In genomic region chr5:134581241-134581981, GRCh38 we compare ENCODE assay signal across 2 cellular contexts.
TF ChIP-seq lines count a peak whose summit lies in the region.

No MANE protein-coding gene starts in this region.

TF ChIP-seq in IMR-90, 13 proteins besides CTCF, POLR2A, EP300 and RAD21:
- TF ChIP-seq MAZ (IDR thresholded peaks at IDR 0.05; ENCODE audit: borderline replicate concordance, low read depth, low read length) (no peak), ELK1 (IDR thresholded peaks at IDR 0.05; ENCODE audit: borderline replicate concordance, low read depth, low read length) (no peak), CHD1 (IDR thresholded peaks at IDR 0.05; ENCODE audit: low read depth, low read length) (no peak), USF2 (IDR thresholded peaks at IDR 0.05; ENCODE audit: low read depth, low read length) (no peak), MXI1 (IDR thresholded peaks at IDR 0.05; ENCODE audit: borderline replicate concordance, low read depth, low read length) (no peak), FOS (IDR thresholded peaks at IDR 0.05; ENCODE audit: low read depth, low read length) (no peak), RCOR1 (IDR thresholded peaks at IDR 0.05; ENCODE audit: insufficient replicate concordance, low read length) (no peak), MAFK (IDR thresholded peaks at IDR 0.05; ENCODE audit: low read depth, low read length) (no peak), SMC3 (IDR thresholded peaks at IDR 0.05; ENCODE audit: low read depth, low read length) (no peak), RFX5 (IDR thresholded peaks at IDR 0.05; ENCODE audit: low read depth, low read length) (no peak), NFE2L2 (IDR thresholded peaks at IDR 0.05; ENCODE audit: low read depth, low read length) (no peak)

TF ChIP-seq in GM12878, 131 proteins besides CTCF, POLR2A, EP300 and RAD21:
- TF ChIP-seq POLR2AphosphoS2 (IDR thresholded peaks at IDR 0.05; ENCODE audit: low read depth, low read length) (0 out of 2 replicates have a peak, but pooled peaks have one; percentile 32), LARP7 (IDR thresholded peaks at IDR 0.05) (no peak)
